1 cellular context compared by ENCODE assay signal in the genomic region with DNA sequence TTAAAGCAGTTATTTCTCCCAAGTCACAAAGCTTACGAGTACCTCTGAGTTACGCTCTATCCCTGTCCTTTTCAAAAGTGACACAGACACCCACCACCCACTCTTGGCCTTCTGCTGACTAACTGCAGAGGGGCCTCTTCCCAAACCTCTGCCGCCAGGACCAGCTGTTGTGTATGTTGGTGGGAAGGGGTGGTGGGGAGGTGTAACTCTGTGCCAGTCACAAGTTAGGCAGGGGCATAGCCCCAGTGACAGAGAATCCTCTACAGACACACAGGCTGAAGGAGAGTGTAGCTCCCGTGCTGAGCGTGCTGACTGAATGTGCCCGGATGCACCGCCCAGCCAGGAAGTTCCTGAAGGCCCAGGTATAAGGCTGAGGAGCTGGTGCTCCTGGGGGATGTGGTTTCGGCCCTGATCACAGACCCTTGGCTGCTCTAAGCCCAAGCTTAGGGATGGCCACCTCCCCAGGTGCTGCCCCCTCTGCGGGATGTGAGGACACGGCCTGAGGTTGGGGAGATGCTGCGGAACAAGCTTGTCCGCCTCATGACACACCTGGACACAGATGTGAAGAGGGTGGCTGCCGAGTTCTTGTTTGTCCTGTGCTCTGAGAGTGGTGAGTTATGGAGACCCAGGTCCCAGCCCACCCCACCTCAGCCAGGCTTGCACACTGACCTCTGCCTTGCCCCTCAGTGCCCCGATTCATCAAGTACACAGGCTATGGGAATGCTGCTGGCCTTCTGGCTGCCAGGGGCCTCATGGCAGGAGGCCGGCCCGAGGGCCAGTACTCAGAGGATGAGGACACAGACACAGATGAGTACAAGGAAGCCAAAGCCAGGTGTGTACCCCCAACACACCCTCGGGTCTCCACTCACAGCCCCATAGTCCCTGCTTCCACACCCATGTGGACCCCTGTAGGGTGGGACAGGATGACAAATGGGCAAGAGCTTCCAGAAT.
TF ChIP-seq lines count a peak whose summit lies in the region.

No MANE protein-coding gene starts in this region.

TF ChIP-seq in GM12878, 131 proteins besides CTCF, POLR2A, EP300 and RAD21:
- TF ChIP-seq TCF12 (IDR thresholded peaks at IDR 0.05; ENCODE audit: low read depth, low read length) (no peak), EED (IDR thresholded peaks at IDR 0.05; ENCODE audit: low read depth) (no peak), SMC3 (IDR thresholded peaks at IDR 0.05; ENCODE audit: borderline replicate concordance, low read length) (no peak), NFIC (IDR thresholded peaks at IDR 0.05; ENCODE audit: low read depth, low read length) (no peak), MEF2B (IDR thresholded peaks at IDR 0.05; ENCODE audit: partially characterized antibody, poor library complexity, severe bottlenecking) (no peak), NR2F1 (conservative IDR thresholded peaks at IDR 0.05) (no peak), BCL11A (IDR thresholded peaks at IDR 0.05; ENCODE audit: low read depth, low read length) (no peak), KLF5 (IDR thresholded peaks at IDR 0.05; ENCODE audit: partially characterized antibody) (no peak), MTA2 (IDR thresholded peaks at IDR 0.05; ENCODE audit: low read depth) (no peak), HDGF (IDR thresholded peaks at IDR 0.05) (no peak), ZNF622 (IDR thresholded peaks at IDR 0.05) (no peak), LARP7 (IDR thresholded peaks at IDR 0.05) (no peak)
- TF ChIP-seq, protein P1, sequence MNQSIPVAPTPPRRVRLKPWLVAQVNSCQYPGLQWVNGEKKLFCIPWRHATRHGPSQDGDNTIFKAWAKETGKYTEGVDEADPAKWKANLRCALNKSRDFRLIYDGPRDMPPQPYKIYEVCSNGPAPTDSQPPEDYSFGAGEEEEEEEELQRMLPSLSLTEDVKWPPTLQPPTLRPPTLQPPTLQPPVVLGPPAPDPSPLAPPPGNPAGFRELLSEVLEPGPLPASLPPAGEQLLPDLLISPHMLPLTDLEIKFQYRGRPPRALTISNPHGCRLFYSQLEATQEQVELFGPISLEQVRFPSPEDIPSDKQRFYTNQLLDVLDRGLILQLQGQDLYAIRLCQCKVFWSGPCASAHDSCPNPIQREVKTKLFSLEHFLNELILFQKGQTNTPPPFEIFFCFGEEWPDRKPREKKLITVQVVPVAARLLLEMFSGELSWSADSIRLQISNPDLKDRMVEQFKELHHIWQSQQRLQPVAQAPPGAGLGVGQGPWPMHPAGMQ (IDR thresholded peaks at IDR 0.05; ENCODE audit: borderline replicate concordance), result no peak
- TF ChIP-seq, protein P2, sequence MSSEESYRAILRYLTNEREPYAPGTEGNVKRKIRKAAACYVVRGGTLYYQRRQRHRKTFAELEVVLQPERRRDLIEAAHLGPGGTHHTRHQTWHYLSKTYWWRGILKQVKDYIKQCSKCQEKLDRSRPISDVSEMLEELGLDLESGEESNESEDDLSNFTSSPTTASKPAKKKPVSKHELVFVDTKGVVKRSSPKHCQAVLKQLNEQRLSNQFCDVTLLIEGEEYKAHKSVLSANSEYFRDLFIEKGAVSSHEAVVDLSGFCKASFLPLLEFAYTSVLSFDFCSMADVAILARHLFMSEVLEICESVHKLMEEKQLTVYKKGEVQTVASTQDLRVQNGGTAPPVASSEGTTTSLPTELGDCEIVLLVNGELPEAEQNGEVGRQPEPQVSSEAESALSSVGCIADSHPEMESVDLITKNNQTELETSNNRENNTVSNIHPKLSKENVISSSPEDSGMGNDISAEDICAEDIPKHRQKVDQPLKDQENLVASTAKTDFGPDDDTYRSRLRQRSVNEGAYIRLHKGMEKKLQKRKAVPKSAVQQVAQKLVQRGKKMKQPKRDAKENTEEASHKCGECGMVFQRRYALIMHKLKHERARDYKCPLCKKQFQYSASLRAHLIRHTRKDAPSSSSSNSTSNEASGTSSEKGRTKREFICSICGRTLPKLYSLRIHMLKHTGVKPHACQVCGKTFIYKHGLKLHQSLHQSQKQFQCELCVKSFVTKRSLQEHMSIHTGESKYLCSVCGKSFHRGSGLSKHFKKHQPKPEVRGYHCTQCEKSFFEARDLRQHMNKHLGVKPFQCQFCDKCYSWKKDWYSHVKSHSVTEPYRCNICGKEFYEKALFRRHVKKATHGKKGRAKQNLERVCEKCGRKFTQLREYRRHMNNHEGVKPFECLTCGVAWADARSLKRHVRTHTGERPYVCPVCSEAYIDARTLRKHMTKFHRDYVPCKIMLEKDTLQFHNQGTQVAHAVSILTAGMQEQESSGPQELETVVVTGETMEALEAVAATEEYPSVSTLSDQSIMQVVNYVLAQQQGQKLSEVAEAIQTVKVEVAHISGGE (CRISPR knock-in tag; IDR thresholded peaks at IDR 0.05), result no peak
- TF ChIP-seq, protein P3, sequence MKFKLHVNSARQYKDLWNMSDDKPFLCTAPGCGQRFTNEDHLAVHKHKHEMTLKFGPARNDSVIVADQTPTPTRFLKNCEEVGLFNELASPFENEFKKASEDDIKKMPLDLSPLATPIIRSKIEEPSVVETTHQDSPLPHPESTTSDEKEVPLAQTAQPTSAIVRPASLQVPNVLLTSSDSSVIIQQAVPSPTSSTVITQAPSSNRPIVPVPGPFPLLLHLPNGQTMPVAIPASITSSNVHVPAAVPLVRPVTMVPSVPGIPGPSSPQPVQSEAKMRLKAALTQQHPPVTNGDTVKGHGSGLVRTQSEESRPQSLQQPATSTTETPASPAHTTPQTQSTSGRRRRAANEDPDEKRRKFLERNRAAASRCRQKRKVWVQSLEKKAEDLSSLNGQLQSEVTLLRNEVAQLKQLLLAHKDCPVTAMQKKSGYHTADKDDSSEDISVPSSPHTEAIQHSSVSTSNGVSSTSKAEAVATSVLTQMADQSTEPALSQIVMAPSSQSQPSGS (IDR thresholded peaks at IDR 0.05; ENCODE audit: low read length), result no peak
- TF ChIP-seq, protein P4, sequence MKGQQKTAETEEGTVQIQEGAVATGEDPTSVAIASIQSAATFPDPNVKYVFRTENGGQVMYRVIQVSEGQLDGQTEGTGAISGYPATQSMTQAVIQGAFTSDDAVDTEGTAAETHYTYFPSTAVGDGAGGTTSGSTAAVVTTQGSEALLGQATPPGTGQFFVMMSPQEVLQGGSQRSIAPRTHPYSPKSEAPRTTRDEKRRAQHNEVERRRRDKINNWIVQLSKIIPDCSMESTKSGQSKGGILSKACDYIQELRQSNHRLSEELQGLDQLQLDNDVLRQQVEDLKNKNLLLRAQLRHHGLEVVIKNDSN (IDR thresholded peaks at IDR 0.05; ENCODE audit: borderline replicate concordance, extremely low read length, insufficient read depth, low read depth, low read length), result no peak
- TF ChIP-seq, protein P5, sequence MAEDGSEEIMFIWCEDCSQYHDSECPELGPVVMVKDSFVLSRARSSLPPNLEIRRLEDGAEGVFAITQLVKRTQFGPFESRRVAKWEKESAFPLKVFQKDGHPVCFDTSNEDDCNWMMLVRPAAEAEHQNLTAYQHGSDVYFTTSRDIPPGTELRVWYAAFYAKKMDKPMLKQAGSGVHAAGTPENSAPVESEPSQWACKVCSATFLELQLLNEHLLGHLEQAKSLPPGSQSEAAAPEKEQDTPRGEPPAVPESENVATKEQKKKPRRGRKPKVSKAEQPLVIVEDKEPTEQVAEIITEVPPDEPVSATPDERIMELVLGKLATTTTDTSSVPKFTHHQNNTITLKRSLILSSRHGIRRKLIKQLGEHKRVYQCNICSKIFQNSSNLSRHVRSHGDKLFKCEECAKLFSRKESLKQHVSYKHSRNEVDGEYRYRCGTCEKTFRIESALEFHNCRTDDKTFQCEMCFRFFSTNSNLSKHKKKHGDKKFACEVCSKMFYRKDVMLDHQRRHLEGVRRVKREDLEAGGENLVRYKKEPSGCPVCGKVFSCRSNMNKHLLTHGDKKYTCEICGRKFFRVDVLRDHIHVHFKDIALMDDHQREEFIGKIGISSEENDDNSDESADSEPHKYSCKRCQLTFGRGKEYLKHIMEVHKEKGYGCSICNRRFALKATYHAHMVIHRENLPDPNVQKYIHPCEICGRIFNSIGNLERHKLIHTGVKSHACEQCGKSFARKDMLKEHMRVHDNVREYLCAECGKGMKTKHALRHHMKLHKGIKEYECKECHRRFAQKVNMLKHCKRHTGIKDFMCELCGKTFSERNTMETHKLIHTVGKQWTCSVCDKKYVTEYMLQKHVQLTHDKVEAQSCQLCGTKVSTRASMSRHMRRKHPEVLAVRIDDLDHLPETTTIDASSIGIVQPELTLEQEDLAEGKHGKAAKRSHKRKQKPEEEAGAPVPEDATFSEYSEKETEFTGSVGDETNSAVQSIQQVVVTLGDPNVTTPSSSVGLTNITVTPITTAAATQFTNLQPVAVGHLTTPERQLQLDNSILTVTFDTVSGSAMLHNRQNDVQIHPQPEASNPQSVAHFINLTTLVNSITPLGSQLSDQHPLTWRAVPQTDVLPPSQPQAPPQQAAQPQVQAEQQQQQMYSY (CRISPR knock-in tag; IDR thresholded peaks at IDR 0.05), result no peak
- TF ChIP-seq, protein P6, sequence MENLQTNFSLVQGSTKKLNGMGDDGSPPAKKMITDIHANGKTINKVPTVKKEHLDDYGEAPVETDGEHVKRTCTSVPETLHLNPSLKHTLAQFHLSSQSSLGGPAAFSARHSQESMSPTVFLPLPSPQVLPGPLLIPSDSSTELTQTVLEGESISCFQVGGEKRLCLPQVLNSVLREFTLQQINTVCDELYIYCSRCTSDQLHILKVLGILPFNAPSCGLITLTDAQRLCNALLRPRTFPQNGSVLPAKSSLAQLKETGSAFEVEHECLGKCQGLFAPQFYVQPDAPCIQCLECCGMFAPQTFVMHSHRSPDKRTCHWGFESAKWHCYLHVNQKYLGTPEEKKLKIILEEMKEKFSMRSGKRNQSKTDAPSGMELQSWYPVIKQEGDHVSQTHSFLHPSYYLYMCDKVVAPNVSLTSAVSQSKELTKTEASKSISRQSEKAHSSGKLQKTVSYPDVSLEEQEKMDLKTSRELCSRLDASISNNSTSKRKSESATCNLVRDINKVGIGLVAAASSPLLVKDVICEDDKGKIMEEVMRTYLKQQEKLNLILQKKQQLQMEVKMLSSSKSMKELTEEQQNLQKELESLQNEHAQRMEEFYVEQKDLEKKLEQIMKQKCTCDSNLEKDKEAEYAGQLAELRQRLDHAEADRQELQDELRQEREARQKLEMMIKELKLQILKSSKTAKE (IDR thresholded peaks at IDR 0.05; ENCODE audit: low read depth, poor library complexity, severe bottlenecking), result no peak
TF ChIP-seq in GM12878: peak in this region for 0.
